ENCODE assay signal across 16 cellular contexts in the genomic region with DNA sequence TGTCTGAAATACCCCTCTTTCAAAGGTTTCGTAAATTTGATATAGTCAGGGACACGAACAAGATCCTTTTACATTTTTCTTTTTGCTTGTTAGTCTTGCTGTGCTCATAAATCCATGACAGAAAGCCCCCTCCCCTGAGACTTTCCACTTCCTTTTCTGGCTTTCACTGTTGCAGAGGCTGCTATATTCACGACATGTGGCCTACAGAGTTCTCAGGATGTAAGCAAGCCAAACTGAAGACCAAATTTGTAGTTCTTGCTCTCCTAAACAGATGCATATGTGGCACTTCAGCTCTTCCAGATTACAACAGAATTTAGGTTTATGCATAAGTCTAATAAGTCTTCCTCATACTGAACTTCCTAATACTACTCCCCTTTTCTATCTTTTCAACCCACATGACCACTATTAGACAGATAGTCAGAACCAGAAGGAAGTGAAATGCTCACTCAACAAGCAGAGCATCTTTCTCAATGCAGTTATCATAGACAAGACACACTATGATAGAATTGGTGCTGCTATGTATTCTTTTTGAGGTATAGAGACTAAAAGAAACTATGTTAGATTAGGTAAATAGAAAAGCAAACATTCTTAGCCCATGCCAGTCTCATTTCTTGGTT. TPM values are rescaled to one million over a fixed set of nuclear protein-coding genes. Genes with fewer than 3 reads are reported as not detected.
DNase-seq lines count a peak whose midpoint lies in the region; ATAC-seq and TF ChIP-seq lines count a peak whose summit lies in the region.
"Had no signal": no experiment of that assay in that cellular context is flagged by ENCODE, and none has a peak within 500 bp of the region (broad histone marks: within the 10 kb centered on the region; RNA-seq: fewer than 3 reads in every experiment).

No MANE protein-coding gene starts in this region.

- H3K27me3 ChIP-seq in right lobe of liver: peaks cover 0 to 4% of the 10 kb centered on the region in 2 donors
- no peaks in the 10 kb centered on the region for H3K27me3 ChIP-seq in naive thymus-derived CD4-positive, alpha-beta T cell (ENCODE audit: control insufficient read depth in 2 of 2, insufficient read depth in 2 of 2, low read length in 2 of 2)
- H3K27me3 ChIP-seq: uterus had no signal

- no peak overlapping the region for H3K27ac ChIP-seq in right lobe of liver
- no peak overlapping the region for H3K27ac ChIP-seq in naive thymus-derived CD4-positive, alpha-beta T cell (ENCODE audit: low read depth, low read length)
- H3K27ac ChIP-seq: uterus had no signal

- no peaks in the 10 kb centered on the region for H3K4me1 ChIP-seq in right lobe of liver
- H3K4me1 ChIP-seq in naive thymus-derived CD4-positive, alpha-beta T cell (ENCODE audit: control insufficient read depth in 2 of 2, insufficient read depth in 2 of 2, low read length in 2 of 2): no peaks in the 10 kb centered on the region
- H3K4me1 ChIP-seq: uterus had no signal

- no peak for TF ChIP-seq POLR2A in right lobe of liver (IDR thresholded peaks at IDR 0.05)

- H3K36me3 Mint-ChIP-seq in activated B cell treated with CpG ODN at 0.5 μM for 24 hours (ENCODE audit: low read depth) (peaks cover 63% of the 10 kb centered on the region), T-cell (no peaks in the 10 kb centered on the region)
- no peaks in the 10 kb centered on the region for H3K36me3 Mint-ChIP-seq in naive thymus-derived CD4-positive, alpha-beta T cell

- TF ChIP-seq CTCF in activated B cell treated with CpG ODN at 0.5 μM for 24 hours (IDR thresholded peaks at IDR 0.05): no peak
- no peak for TF ChIP-seq CTCF in right lobe of liver (IDR thresholded peaks at IDR 0.05)

- no peaks in the 10 kb centered on the region for H3K36me3 ChIP-seq in right lobe of liver
- no peaks in the 10 kb centered on the region for H3K36me3 ChIP-seq in naive thymus-derived CD4-positive, alpha-beta T cell (ENCODE audit: control insufficient read depth in 2 of 3, insufficient read depth in 3 of 3, low read length in 3 of 3)
- H3K36me3 ChIP-seq: uterus had no signal

- ATAC-seq in GM18519 (IDR thresholded peaks at IDR 0.05; ENCODE audit: low FRiP score, unreplicated experiment) (peak; percentile 80), GM21576 (IDR thresholded peaks at IDR 0.05; ENCODE audit: unreplicated experiment) (peak; percentile 67), HG03175 (IDR thresholded peaks at IDR 0.05; ENCODE audit: unreplicated experiment) (peak; percentile 64), activated B cell treated with CpG ODN at 0.5 μM for 24 hours (ENCODE audit: low read depth) (peak; percentile 85), right lobe of liver (no peak), T-cell (replicated peaks in 1 of 4) (no peak)
- no peak for ATAC-seq in naive thymus-derived CD4-positive, alpha-beta T cell

- CTCF ChIA-PET in activated B cell treated with CpG ODN at 0.5 μM for 24 hours (lab: Charles Lee) (no interaction called here), T-cell (lab: Charles Lee) (no interaction called here)
- CTCF ChIA-PET in naive thymus-derived CD4-positive, alpha-beta T cell (lab: Charles Lee): no interaction called here

- intact Hi-C loops in activated B cell treated with CpG ODN at 0.5 μM for 24 hours (cut with micrococcal nuclease) (loop anchor here (1.0 to 5.0 kb wide), 3 partner anchors 13 to 36 kb away; partner anchors contain the start of genes GLA, HNRNPH2 and TIMM8A), right lobe of liver (cut with DNase I) (no loop called here)
- intact Hi-C loops in naive thymus-derived CD4-positive, alpha-beta T cell (cut with micrococcal nuclease): no loop called here

- 41% methylated on average over 3 of the region's 3 CpGs for WGBS in right lobe of liver (ENCODE audit: insufficient coverage, low coverage, low lambda C conversion rate, missing lambda C conversion rate)

- H3K4me3 Mint-ChIP-seq in activated B cell treated with CpG ODN at 0.5 μM for 24 hours: peak overlapping the region; percentile 64
- no peak overlapping the region for H3K4me3 Mint-ChIP-seq in naive thymus-derived CD4-positive, alpha-beta T cell
- H3K4me3 Mint-ChIP-seq in T-cell: no peak overlapping the region
- H3K4me3 Mint-ChIP-seq: activated naive CD4-positive, alpha-beta T cell treated with anti-CD3 and anti-CD28 coated beads for 36 hours had no signal

- H3K4me1 Mint-ChIP-seq in activated B cell treated with CpG ODN at 0.5 μM for 24 hours (peaks cover 52% of the 10 kb centered on the region), T-cell (peaks cover 0 to 4% (median 0%) of the 10 kb centered on the region in 3 donors)
- H3K4me1 Mint-ChIP-seq in naive thymus-derived CD4-positive, alpha-beta T cell: peaks cover 0 to 4% (median 0%) of the 10 kb centered on the region in 7 donors

- no peaks in the 10 kb centered on the region for H3K27me3 Mint-ChIP-seq in activated B cell treated with CpG ODN at 0.5 μM for 24 hours
- peaks cover 0 to 9% (median 0%) of the 10 kb centered on the region in 5 donors for H3K27me3 Mint-ChIP-seq in naive thymus-derived CD4-positive, alpha-beta T cell
- H3K27me3 Mint-ChIP-seq in T-cell: peaks cover 0 to 34% of the 10 kb centered on the region in 2 donors

- H3K27ac Mint-ChIP-seq in activated B cell treated with CpG ODN at 0.5 μM for 24 hours (peak overlapping the region; percentile 81), T-cell (no peak overlapping the region)
- H3K27ac Mint-ChIP-seq in naive thymus-derived CD4-positive, alpha-beta T cell: no peak overlapping the region
- H3K27ac Mint-ChIP-seq: activated naive CD4-positive, alpha-beta T cell treated with anti-CD3 and anti-CD28 coated beads for 36 hours had no signal

- no peaks in the 10 kb centered on the region for H3K9me3 ChIP-seq in right lobe of liver
- no peaks in the 10 kb centered on the region for H3K9me3 ChIP-seq in naive thymus-derived CD4-positive, alpha-beta T cell (ENCODE audit: control insufficient read depth in 2 of 3, low read length in 3 of 3)
- H3K9me3 ChIP-seq: uterus had no signal

- H3K4me3 ChIP-seq in right lobe of liver: no peak overlapping the region
- no peak overlapping the region for H3K4me3 ChIP-seq in naive thymus-derived CD4-positive, alpha-beta T cell (ENCODE audit: low read length)
- H3K4me3 ChIP-seq: uterus had no signal

- H3K9me3 Mint-ChIP-seq in activated B cell treated with CpG ODN at 0.5 μM for 24 hours (no peaks in the 10 kb centered on the region), T-cell (no peaks in the 10 kb centered on the region)
- H3K9me3 Mint-ChIP-seq in naive thymus-derived CD4-positive, alpha-beta T cell: no peaks in the 10 kb centered on the region
- H3K9me3 Mint-ChIP-seq: activated naive CD4-positive, alpha-beta T cell treated with anti-CD3 and anti-CD28 coated beads for 36 hours had no signal

- POLR2A ChIA-PET in activated B cell treated with CpG ODN at 0.5 μM for 24 hours (lab: Charles Lee) (interaction anchor here (2.0 kb wide), 1 partner anchor 19 kb away, joined by 6 read pairs; no protein-coding TSS in a partner anchor), T-cell (lab: Charles Lee) (no interaction called here)
- POLR2A ChIA-PET in naive thymus-derived CD4-positive, alpha-beta T cell (lab: Charles Lee): no interaction called here

- DNase-seq in activated B cell treated with CpG ODN at 0.5 μM for 24 hours (no peak), right lobe of liver (no peak), T-cell (no peak)
- DNase-seq in stimulated activated CD4-positive, alpha-beta T cell treated with anti-CD3 and anti-CD28 coated beads, Interleukin-12 subunit alpha, Interleukin-12 subunit beta, amount 100 ng/mL, for 4 hours: no peak
- no peak for DNase-seq in naive thymus-derived CD4-positive, alpha-beta T cell
- DNase-seq: activated CD4-positive, alpha-beta T cell treated with anti-CD3 and anti-CD28 coated beads for 48 hours; activated naive CD4-positive, alpha-beta T cell treated with anti-CD3 and anti-CD28 coated beads for 36 hours; cerebellar nuclear complex; NCI-H1436 treated with DMSO at 0.1 percent for 48 hours; uterus had no signal

RNA-seq across cellular contexts. Expression of gene BTK, which starts 15.0 kb away (rescaled TPM):
- total RNA-seq in activated B cell treated with CpG ODN at 0.5 μM for 24 hours (193 and 219 TPM in 2 replicates), right lobe of liver (1 to 10 TPM; 1.1 to 4.7 (median 1.8) TPM), T-cell (1 to 10 TPM; 1.6 to 9.5 (median 4.1) TPM)
- 10 to 100 TPM in 1 of 5 experiments, 1 to 10 TPM in 3, not detected in 1; 1.5 to 52.1 (median 3.9) TPM for total RNA-seq in naive thymus-derived CD4-positive, alpha-beta T cell
- under 1 TPM; 0.06 to 0.14 TPM for polyA plus RNA-seq in naive thymus-derived CD4-positive, alpha-beta T cell
- total RNA-seq: G401 had no signal
- polyA plus RNA-seq: BJ, neural cell had no signal

RNA-seq across cellular contexts. Expression of gene RPL36A, which starts 19.8 kb away (rescaled TPM):
- total RNA-seq in activated B cell treated with CpG ODN at 0.5 μM for 24 hours: 234 and 287 TPM in 2 replicates
- total RNA-seq in right lobe of liver: 1,000 to 10,000 TPM in 1 of 6 experiments, 100 to 1,000 TPM in 1, 10 to 100 TPM in 4; 30.5 to 1,059 (median 46.3) TPM
- total RNA-seq in naive thymus-derived CD4-positive, alpha-beta T cell: 100 to 1,000 TPM; 113 to 342 (median 282) TPM
- 1,000 to 10,000 TPM; 2,157 to 2,919 TPM for polyA plus RNA-seq in naive thymus-derived CD4-positive, alpha-beta T cell
- 100 to 1,000 TPM; 183 to 509 (median 431) TPM for total RNA-seq in T-cell

RNA-seq across cellular contexts. Expression of gene TIMM8A, which starts 22.5 kb away (rescaled TPM):
- total RNA-seq in activated B cell treated with CpG ODN at 0.5 μM for 24 hours (16.8 and 17.1 TPM in 2 replicates), right lobe of liver (10 to 100 TPM in 5 of 6 experiments, 1 to 10 TPM in 1; 8.6 to 23.9 (median 15.7) TPM), T-cell (10 to 100 TPM in 2 of 5 donors, 1 to 10 TPM in 3; 5.1 to 11.4 (median 9.8) TPM)
- total RNA-seq in naive thymus-derived CD4-positive, alpha-beta T cell: 10 to 100 TPM in 3 of 5 experiments, 1 to 10 TPM in 2; 6.7 to 13.6 (median 12.2) TPM
- polyA plus RNA-seq in naive thymus-derived CD4-positive, alpha-beta T cell: 10 to 100 TPM in 1 of 2 donors, 1 to 10 TPM in 1; 8.5 to 10.6 TPM

RNA-seq across cellular contexts. Expression of gene GLA, which starts 36.7 kb away (rescaled TPM):
- total RNA-seq in activated B cell treated with CpG ODN at 0.5 μM for 24 hours: 32.0 and 32.2 TPM in 2 replicates
- total RNA-seq in right lobe of liver: 10 to 100 TPM in 4 of 6 experiments, 1 to 10 TPM in 2; 8.1 to 19.0 (median 15.0) TPM
- 10 to 100 TPM; 12.5 to 40.1 (median 27.1) TPM for total RNA-seq in naive thymus-derived CD4-positive, alpha-beta T cell
- 10 to 100 TPM; 10.9 to 11.2 TPM for polyA plus RNA-seq in naive thymus-derived CD4-positive, alpha-beta T cell
- 10 to 100 TPM; 11.3 to 22.5 (median 14.9) TPM for total RNA-seq in T-cell

RNA-seq across cellular contexts. Expression of gene HNRNPH2, which starts 37.0 kb away (rescaled TPM):
- total RNA-seq in activated B cell treated with CpG ODN at 0.5 μM for 24 hours (70.5 and 76.9 TPM in 2 replicates), right lobe of liver (10 to 100 TPM; 19.5 to 38.2 (median 31.1) TPM), T-cell (10 to 100 TPM; 32.4 to 39.5 (median 36.0) TPM)
- total RNA-seq in naive thymus-derived CD4-positive, alpha-beta T cell: 10 to 100 TPM; 32.1 to 46.3 (median 41.5) TPM
- polyA plus RNA-seq in naive thymus-derived CD4-positive, alpha-beta T cell: 100 to 1,000 TPM in 1 of 2 donors, 10 to 100 TPM in 1; 96.3 to 103 TPM

Comparison
In these comparisons a context has a peak if more than half of its experiments do, and no peak if none do; other contexts are left out.
1. ATAC-seq: peak in GM18519 (single experiment), GM21576 (single experiment), HG03175 (single experiment) and activated B cell treated with CpG ODN at 0.5 μM for 24 hours (single experiment); none in right lobe of liver (0 of 4), naive thymus-derived CD4-positive, alpha-beta T cell (single experiment) and T-cell (0 of 4).